8 cellular contexts compared by ENCODE assay signal in the genomic region with DNA sequence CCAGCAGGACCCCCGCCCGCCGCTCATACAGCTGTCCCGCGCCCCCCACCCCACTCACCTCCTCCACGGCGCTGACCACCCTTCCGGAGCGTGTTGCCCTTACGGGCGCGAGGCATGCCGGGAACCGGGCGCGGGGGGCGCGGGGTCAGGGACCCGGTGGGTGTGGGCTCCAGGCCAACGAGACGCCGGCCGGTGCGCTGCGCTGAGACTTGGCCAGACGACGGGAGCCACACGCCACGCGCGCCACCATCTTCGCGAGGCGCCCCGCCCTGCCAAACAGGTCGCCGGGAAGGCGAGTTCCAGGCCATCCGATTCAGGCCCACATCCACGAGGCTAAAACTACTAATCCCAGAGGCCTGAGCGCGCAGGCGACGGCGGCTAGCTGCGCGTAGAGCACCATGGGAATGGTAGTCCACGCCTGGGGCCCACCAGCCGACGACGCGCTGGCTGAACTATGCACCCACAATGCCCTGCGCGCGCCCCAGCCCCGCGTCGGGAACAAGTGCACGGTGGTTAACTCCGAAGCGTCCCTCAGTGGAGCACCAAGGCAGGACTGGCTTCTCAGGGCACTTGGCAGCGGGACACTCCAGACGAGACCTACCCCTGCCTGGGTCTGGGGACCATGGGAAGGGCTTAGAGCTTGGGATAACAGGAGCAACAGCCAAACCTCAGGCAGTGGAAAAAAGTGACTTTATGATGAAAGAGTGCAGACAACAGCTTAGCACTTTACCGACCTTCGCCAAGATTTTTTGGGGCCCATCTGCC. TPM values are rescaled to one million over a fixed set of nuclear protein-coding genes. Genes with fewer than 3 reads are reported as not detected.
DNase-seq lines count a peak whose midpoint lies in the region; ATAC-seq and TF ChIP-seq lines count a peak whose summit lies in the region.

Gene IFRD2, minus strand, starts transcription at position 271 of the 765 bp plus-strand sequence. Its CDS starts 155 bp downstream, at position 116.

- peaks cover 63% of the 10 kb centered on the region for H3K36me3 Mint-ChIP-seq in activated T-cell treated with anti-CD3 and anti-CD28 coated beads, Interleukin-2, amount 50 U/mL, for 24 hours (ENCODE audit: low read depth)

- H3K4me3 ChIP-seq in mucosa of stomach (ENCODE audit: low read length), result peak within 1 kb of the TSS; percentile 87

- H3K27me3 Mint-ChIP-seq in activated T-cell treated with anti-CD3 and anti-CD28 coated beads, Interleukin-2, amount 50 U/mL, for 24 hours, result no peaks in the 10 kb centered on the region

- peak; percentile 84 for TF ChIP-seq POLR2A in erythroblast (IDR thresholded peaks at IDR 0.05; ENCODE audit: low read length)

- H3K27me3 ChIP-seq in mucosa of stomach (ENCODE audit: control insufficient read depth, insufficient read depth, low read length), result no peaks in the 10 kb centered on the region

- ATAC-seq in GM21717 (IDR thresholded peaks at IDR 0.05; ENCODE audit: unreplicated experiment), result peak; percentile 84

- peak within 1 kb of the TSS; percentile 95 for H3K27ac Mint-ChIP-seq in activated T-cell treated with anti-CD3 and anti-CD28 coated beads, Interleukin-2, amount 50 U/mL, for 24 hours

- peak within 1 kb of the TSS; percentile 95 for H3K4me3 Mint-ChIP-seq in activated T-cell treated with anti-CD3 and anti-CD28 coated beads, Interleukin-2, amount 50 U/mL, for 24 hours

- H3K4me1 Mint-ChIP-seq in activated T-cell treated with anti-CD3 and anti-CD28 coated beads, Interleukin-2, amount 50 U/mL, for 24 hours (ENCODE audit: low read depth), result peaks cover 28% of the 10 kb centered on the region

- peak; percentile 70 for DNase-seq in DMS153 treated with DMSO at 0.1 percent for 48 hours (lab: John Stamatoyannopoulos, UW; ENCODE audit: unreplicated experiment)
- DNase-seq in KBM-7, result peak; percentile 98
- DNase-seq in activated T-cell treated with anti-CD3 and anti-CD28 coated beads, Interleukin-2, amount 50 U/mL, for 24 hours, result peak; percentile 94
- DNase-seq in erythroblast (lab: John Stamatoyannopoulos, UW), result peak; percentile 99
- DNase-seq in stimulated activated CD8-positive, alpha-beta memory T cell treated with anti-CD3 and anti-CD28 coated beads, Interleukin-7, amount 100 ng/mL, for 1 hour (ENCODE audit: low read depth in 2 of 2), result peak; percentile 87

- peaks cover 28% of the 10 kb centered on the region for H3K4me1 ChIP-seq in mucosa of stomach (ENCODE audit: control insufficient read depth, insufficient read depth, low read length)

- in situ Hi-C loops in KBM-7 (cut with MboI; ENCODE audit: low pct_unique_long_range_greater_than_20kb, low sequenced_read_pairs), result no loop called here

- H3K36me3 ChIP-seq in mucosa of stomach (ENCODE audit: control insufficient read depth, insufficient read depth, low read length), result peaks cover 9% of the 10 kb centered on the region

- peak within 1 kb of the TSS; percentile 89 for H3K9ac ChIP-seq in mucosa of stomach (ENCODE audit: low read length)

- no peaks in the 10 kb centered on the region for H3K9me3 Mint-ChIP-seq in activated T-cell treated with anti-CD3 and anti-CD28 coated beads, Interleukin-2, amount 50 U/mL, for 24 hours

- H3K9me3 ChIP-seq in mucosa of stomach (ENCODE audit: control insufficient read depth, low read length), result no peaks in the 10 kb centered on the region

TF ChIP-seq in PFSK-1, 5 proteins besides CTCF, POLR2A, EP300 and RAD21:
- TF ChIP-seq SIN3A (IDR thresholded peaks at IDR 0.05; ENCODE audit: borderline replicate concordance, insufficient read depth, low read length), result no peak
- TF ChIP-seq POLR2AphosphoS5 (IDR thresholded peaks at IDR 0.05; ENCODE audit: low read depth, low read length), result peak; percentile 79

RNA-seq across cellular contexts. Expression of gene IFRD2, which starts in this region (rescaled TPM):
- 166 TPM for polyA plus RNA-seq in PFSK-1 (2012; ENCODE audit: insufficient read length, low read depth)

Comparison
In these comparisons a context has a peak if more than half of its experiments do, and no peak if none do; other contexts are left out.
1. Peak in every context shown above with its lines: DNase-seq, ATAC-seq and H3K4me3 ChIP-seq.